Comparison of ENCODE assay signal across 3 cellular contexts in the genomic region with DNA sequence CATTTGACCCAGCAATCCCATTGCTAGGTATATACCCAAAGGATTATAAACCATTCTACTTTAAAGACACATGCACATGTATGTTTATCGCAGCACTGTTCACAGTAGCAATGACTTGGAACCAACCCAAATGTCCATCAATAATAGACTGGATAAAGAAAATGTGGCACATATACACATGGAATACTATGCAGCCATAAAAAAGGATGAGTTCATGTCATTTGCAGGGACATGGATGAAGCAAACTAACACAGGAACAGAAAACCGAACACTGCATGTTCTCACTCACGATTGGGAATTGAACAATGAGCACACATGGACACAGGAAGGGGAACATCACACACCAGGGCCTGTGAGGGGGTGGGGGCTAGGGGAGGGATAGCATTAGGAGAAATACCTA. TPM values are rescaled to one million over a fixed set of nuclear protein-coding genes. Genes with fewer than 3 reads are reported as not detected.
"Had no signal": no experiment of that assay in that cellular context is flagged by ENCODE, and none has a peak within 500 bp of the region (broad histone marks: within the 10 kb centered on the region; RNA-seq: fewer than 3 reads in every experiment).

No MANE protein-coding gene starts in this region.

RNA-seq across cellular contexts. Expression of gene KBTBD12, which starts 8.4 kb away (rescaled TPM):
- total RNA-seq: LHCN-M2, MCF 10A, NCI-H460 had no signal
